ENCODE assay signal across 8 cellular contexts in the genomic region with DNA sequence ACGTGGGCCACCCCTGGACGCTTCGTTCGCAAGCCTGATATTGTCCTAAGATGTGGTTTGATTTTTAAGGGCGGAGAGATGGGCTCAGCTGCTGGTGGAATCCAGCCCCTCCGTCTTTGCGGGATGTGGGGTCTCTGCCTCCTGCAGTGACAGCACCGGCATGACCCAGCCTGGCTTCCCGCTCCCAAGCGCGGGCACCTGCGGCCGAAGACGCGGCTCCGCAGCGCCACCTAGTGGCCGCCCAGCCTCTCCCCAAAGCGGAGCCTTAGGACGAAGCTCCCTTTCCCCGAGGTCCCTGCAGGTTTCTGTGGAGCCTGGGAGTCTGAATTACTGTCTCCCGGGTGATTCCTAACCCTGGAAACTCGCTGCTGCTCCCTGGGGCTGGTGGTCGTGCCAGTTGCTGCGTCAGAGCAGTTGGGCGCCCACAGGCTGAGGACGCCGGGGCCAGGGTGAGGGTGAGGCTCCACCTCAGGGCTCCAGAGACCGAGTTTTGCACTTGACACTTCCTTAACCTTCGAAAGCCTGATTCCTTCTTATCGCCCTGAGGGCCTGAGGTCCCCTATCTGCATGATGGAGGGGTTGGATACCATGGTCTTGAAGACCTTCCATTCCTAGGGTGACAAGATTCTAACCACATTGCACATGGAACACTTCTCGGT.
DNase-seq lines count a peak whose midpoint lies in the region; ATAC-seq, FAIRE-seq and TF ChIP-seq lines count a peak whose summit lies in the region.

No MANE protein-coding gene starts in this region.

- H3K36me3 ChIP-seq in BE2C (no peaks in the 10 kb centered on the region), RWPE2 (ENCODE audit: low read depth) (no peaks in the 10 kb centered on the region), heart right ventricle (no peaks in the 10 kb centered on the region), small intestine (ENCODE audit: control insufficient read depth in 2 of 2, insufficient read depth in 2 of 2, low read length in 2 of 2) (no peaks in the 10 kb centered on the region)

- H3K4me3 ChIP-seq in BE2C (ENCODE audit: low read depth, low read length) (no peak overlapping the region), RWPE2 (ENCODE audit: severe bottlenecking) (no peak overlapping the region), heart right ventricle (no peak overlapping the region), small intestine (ENCODE audit: low read depth in 1 of 2, low read length in 2 of 2) (no peak overlapping the region)

- H3K27ac ChIP-seq in RWPE2 (ENCODE audit: poor library complexity, severe bottlenecking) (no peak overlapping the region), heart right ventricle (no peak overlapping the region), small intestine (ENCODE audit: low read depth in 1 of 2, low read length in 1 of 2) (no peak overlapping the region)

- H3K4me1 ChIP-seq in BE2C (no peaks in the 10 kb centered on the region), RWPE2 (ENCODE audit: insufficient read depth, poor library complexity, severe bottlenecking) (no peaks in the 10 kb centered on the region), heart right ventricle (peaks cover 0 to 17% (median 10%) of the 10 kb centered on the region in 9 donors), small intestine (ENCODE audit: control insufficient read depth in 2 of 2, insufficient read depth in 1 of 2, low read depth in 1 of 2, low read length in 1 of 2) (no peaks in the 10 kb centered on the region)

- peak; percentile 64 for DNase-seq in BE2C
- no peak for DNase-seq in RWPE2 (ENCODE audit: low spot score)
- DNase-seq in activated naive CD4-positive, alpha-beta T cell treated with Interleukin-2 at 50 U/mL for 16 hours = peak; percentile 61
- DNase-seq in heart right ventricle = peak; percentile 47 to 73
- peak; percentile 31 for DNase-seq in small intestine

- ATAC-seq in GM18909 (IDR thresholded peaks at IDR 0.05; ENCODE audit: poor library complexity, unreplicated experiment) (peak; percentile 74), HG03175 (IDR thresholded peaks at IDR 0.05; ENCODE audit: unreplicated experiment) (peak; percentile 74), RWPE2 (ENCODE audit: low read depth) (peak; percentile 75), heart right ventricle (peak; percentile 78 to 92 (median 84)), HG03457 (IDR thresholded peaks at IDR 0.05; ENCODE audit: unreplicated experiment) (no peak)

- no peak for FAIRE-seq in small intestine (lab: Jason Lieb, UNC)

- H3K9me3 ChIP-seq in BE2C = no peaks in the 10 kb centered on the region
- no peaks in the 10 kb centered on the region for H3K9me3 ChIP-seq in RWPE2 (ENCODE audit: severe bottlenecking)
- H3K9me3 ChIP-seq in heart right ventricle = no peaks in the 10 kb centered on the region
- no peaks in the 10 kb centered on the region for H3K9me3 ChIP-seq in small intestine (ENCODE audit: control insufficient read depth, low read depth)

- peak; percentile 69 for TF ChIP-seq CTCF in BE2C (IDR thresholded peaks at IDR 0.05; ENCODE audit: low read depth, low read length)
- peak; percentile 97 for TF ChIP-seq CTCF in RWPE2 (IDR thresholded peaks at IDR 0.05; ENCODE audit: poor library complexity, severe bottlenecking)
- peak; percentile 97 to 99 (median 98) for TF ChIP-seq CTCF in heart right ventricle (IDR thresholded peaks at IDR 0.05)

- H3K27me3 ChIP-seq in BE2C (no peaks in the 10 kb centered on the region), RWPE2 (ENCODE audit: insufficient read depth, poor library complexity, severe bottlenecking) (no peaks in the 10 kb centered on the region), heart right ventricle (peaks cover 0 to 7% (median 0%) of the 10 kb centered on the region in 7 donors), small intestine (ENCODE audit: control insufficient read depth in 2 of 2, insufficient read depth in 2 of 2, low read length in 2 of 2) (no peaks in the 10 kb centered on the region)

- intact Hi-C loops in heart right ventricle (cut with DNase I) = loop anchor here in 4 of 10 donors (2.0 to 5.0 kb wide), 4 partner anchors 202 to 836 kb away; no protein-coding TSS in a partner anchor

- WGBS in heart right ventricle, 2 donors = 26 to 27% methylated on average over 32 of the region's 32 CpGs
- 21 to 26% (median 22%) methylated on average over 31 to 32 of the region's 32 CpGs for WGBS in small intestine, 3 donors
